10 cellular contexts compared by ENCODE assay signal in genomic region chr2:213001285-213001910, GRCh38.
DNase-seq lines count a peak whose midpoint lies in the region; ATAC-seq and TF ChIP-seq lines count a peak whose summit lies in the region.
"Had no signal": no experiment of that assay in that cellular context is flagged by ENCODE, and none has a peak within 500 bp of the region (broad histone marks: within the 10 kb centered on the region; RNA-seq: fewer than 3 reads in every experiment).

No MANE protein-coding gene starts in this region.

- no peaks in the 10 kb centered on the region for H3K9me2 ChIP-seq in PC-3 (replicated peaks; ENCODE audit: low read length)

- CTCF ChIA-PET in PC-3 (lab: Charles Lee) = no interaction called here

- TF ChIP-seq CTCF in PC-3 (conservative IDR thresholded peaks at IDR 0.05; ENCODE audit: low read depth, low read length) = no peak

- H3K9me3 ChIP-seq in PC-3 (ENCODE audit: low read length) = no peaks in the 10 kb centered on the region
- no peaks in the 10 kb centered on the region for H3K9me3 ChIP-seq in skeletal muscle satellite cell (replicated peaks; ENCODE audit: low read length)
- no peaks in the 10 kb centered on the region for H3K9me3 ChIP-seq in HAP-1

- ATAC-seq in PC-3 (no peak), GM21528 (IDR thresholded peaks at IDR 0.05; ENCODE audit: low FRiP score, unreplicated experiment) (no peak), HG03280 (IDR thresholded peaks at IDR 0.05; ENCODE audit: unreplicated experiment) (no peak)

- no peaks in the 10 kb centered on the region for H3K79me2 ChIP-seq in PC-3 (ENCODE audit: low read length)

- H3K36me3 ChIP-seq in PC-3 (ENCODE audit: low read depth, low read length) (no peaks in the 10 kb centered on the region), skeletal muscle satellite cell (ENCODE audit: insufficient read depth, low read length) (peaks cover 5% of the 10 kb centered on the region), HAP-1 (replicated peaks) (no peaks in the 10 kb centered on the region)
- H3K36me3 ChIP-seq: WERI-Rb-1 had no signal

- H3K4me3 ChIP-seq in PC-3 (ENCODE audit: low read length) (no peak overlapping the region), skeletal muscle satellite cell (ENCODE audit: low read length) (no peak overlapping the region), HAP-1 (no peak overlapping the region)

- POLR2A ChIA-PET in PC-3 (lab: Charles Lee; ENCODE audit: unreplicated experiment) = no interaction called here

- H3K27me3 ChIP-seq in PC-3 (ENCODE audit: low read length) = no peaks in the 10 kb centered on the region
- H3K27me3 ChIP-seq in skeletal muscle satellite cell (ENCODE audit: control insufficient read depth, insufficient read depth, low read length) = no peaks in the 10 kb centered on the region
- H3K27me3 ChIP-seq in HAP-1 (ENCODE audit: low read depth) = no peaks in the 10 kb centered on the region

- H3K27ac Mint-ChIP-seq in activated T-cell treated with anti-CD3 and anti-CD28 coated beads, Interleukin-2, amount 50 U/mL, for 24 hours = no peak overlapping the region

- DNase-seq in activated T-cell treated with anti-CD3 and anti-CD28 coated beads, Interleukin-2, amount 50 U/mL, for 24 hours = no peak
- DNase-seq in activated T-cell treated with anti-CD3 and anti-CD28 coated beads for 4 hours = no peak
- no peak for DNase-seq in PC-3
- peak; percentile 45 for DNase-seq in fibroblast of peridontal ligament (ENCODE audit: extremely low read depth)
- no peak for DNase-seq in HAP-1 (ENCODE audit: low spot score in 2 of 2)
- DNase-seq: caudate nucleus, WERI-Rb-1 had no signal

- no peaks in the 10 kb centered on the region for H3K36me3 Mint-ChIP-seq in activated T-cell treated with anti-CD3 and anti-CD28 coated beads, Interleukin-2, amount 50 U/mL, for 24 hours (ENCODE audit: low read depth)

- H3K4me3 Mint-ChIP-seq in activated T-cell treated with anti-CD3 and anti-CD28 coated beads, Interleukin-2, amount 50 U/mL, for 24 hours = peak overlapping the region; percentile 31

- in situ Hi-C loops in HAP-1 (cut with MboI; ENCODE audit: low sequenced_read_pairs) = no loop called here

- peak overlapping the region; percentile 19; the same call in 1 of the 2 replicates for H3K4me2 ChIP-seq in PC-3 (ENCODE audit: low read length)
- H3K4me2 ChIP-seq in skeletal muscle satellite cell (ENCODE audit: low read length) = peak overlapping the region; percentile 40

- peaks cover 32% of the 10 kb centered on the region for H3K4me1 Mint-ChIP-seq in activated T-cell treated with anti-CD3 and anti-CD28 coated beads, Interleukin-2, amount 50 U/mL, for 24 hours (ENCODE audit: low read depth)

- no TSS peak for BruUV-seq in PC-3 (replicated peaks; lab: Mats Ljungman, UMichigan)

- no peak overlapping the region for H3K27ac ChIP-seq in PC-3 (ENCODE audit: low read length)
- H3K27ac ChIP-seq: WERI-Rb-1 had no signal

- no peak overlapping the region for H3K9ac ChIP-seq in PC-3 (ENCODE audit: low read length)
- H3K9ac ChIP-seq in skeletal muscle satellite cell (ENCODE audit: low read depth, low read length) = peak overlapping the region; percentile 17

- H3K27me3 Mint-ChIP-seq in activated T-cell treated with anti-CD3 and anti-CD28 coated beads, Interleukin-2, amount 50 U/mL, for 24 hours = no peaks in the 10 kb centered on the region

- no peaks in the 10 kb centered on the region for H3F3A ChIP-seq in PC-3 (ENCODE audit: low read length, unreplicated experiment)

- intact Hi-C loops in PC-3 (cut with micrococcal nuclease) = no loop called here

- no peaks in the 10 kb centered on the region for H3K9me3 Mint-ChIP-seq in activated T-cell treated with anti-CD3 and anti-CD28 coated beads, Interleukin-2, amount 50 U/mL, for 24 hours

- peaks cover 4% of the 10 kb centered on the region; the same call in 1 of the 2 replicates for H3K4me1 ChIP-seq in PC-3 (ENCODE audit: insufficient read depth, low read length)
- peaks cover 6% of the 10 kb centered on the region for H3K4me1 ChIP-seq in skeletal muscle satellite cell (ENCODE audit: control insufficient read depth, insufficient read depth, low read length)
- 0 out of 2 replicates have a peak, but pooled peaks cover 3% of the 10 kb centered on the region for H3K4me1 ChIP-seq in HAP-1

- no peak overlapping the region for H2AFZ ChIP-seq in PC-3 (ENCODE audit: low read length)

- no peaks in the 10 kb centered on the region for H4K20me1 ChIP-seq in PC-3 (ENCODE audit: low read length)
